Comparison of ENCODE assay signal across 8 cellular contexts in the genomic region with DNA sequence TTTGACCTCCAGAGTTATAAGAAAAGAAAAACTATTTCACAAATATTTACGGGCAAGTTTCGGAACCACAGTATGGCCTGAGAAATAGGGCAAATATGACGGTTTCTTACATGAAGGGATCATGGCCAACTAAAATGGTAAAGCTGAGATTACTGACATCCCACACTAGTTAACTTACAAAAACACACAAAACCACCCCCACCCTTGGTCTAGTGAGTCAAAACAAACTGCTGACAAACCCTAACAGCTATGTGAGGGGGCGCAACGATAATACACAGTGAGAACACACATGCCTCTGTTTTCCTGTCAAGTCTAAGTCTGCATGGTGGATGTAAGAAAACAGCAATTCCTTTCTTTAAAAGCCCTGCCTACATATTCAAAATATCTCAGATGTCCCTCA. TPM values are rescaled to one million over a fixed set of nuclear protein-coding genes. Genes with fewer than 3 reads are reported as not detected.
DNase-seq lines count a peak whose midpoint lies in the region; ATAC-seq and TF ChIP-seq lines count a peak whose summit lies in the region.

No MANE protein-coding gene starts in this region.

- H3K36me3 Mint-ChIP-seq in activated naive CD8-positive, alpha-beta T cell treated with anti-CD3 and anti-CD28 coated beads, Interleukin-2, amount 50 U/mL, for 24 hours (ENCODE audit: low read depth), result peaks cover 73% of the 10 kb centered on the region
- peaks cover 28% of the 10 kb centered on the region for H3K36me3 Mint-ChIP-seq in natural killer cell

- H3K4me3 Mint-ChIP-seq in activated naive CD8-positive, alpha-beta T cell treated with anti-CD3 and anti-CD28 coated beads, Interleukin-2, amount 50 U/mL, for 24 hours, result peak overlapping the region; percentile 50
- H3K4me3 Mint-ChIP-seq in natural killer cell, result peak overlapping the region; percentile 11

- H3K9me3 Mint-ChIP-seq in activated naive CD8-positive, alpha-beta T cell treated with anti-CD3 and anti-CD28 coated beads, Interleukin-2, amount 50 U/mL, for 24 hours, result peaks cover 1% of the 10 kb centered on the region
- no peaks in the 10 kb centered on the region for H3K9me3 Mint-ChIP-seq in natural killer cell

- no peak for TF ChIP-seq CTCF in natural killer cell (IDR thresholded peaks at IDR 0.05)

- no peaks in the 10 kb centered on the region for H3K27me3 Mint-ChIP-seq in activated naive CD8-positive, alpha-beta T cell treated with anti-CD3 and anti-CD28 coated beads, Interleukin-2, amount 50 U/mL, for 24 hours
- no peaks in the 10 kb centered on the region for H3K27me3 Mint-ChIP-seq in natural killer cell (ENCODE audit: low read depth in 2 of 2)

- peak overlapping the region; percentile 78 for H3K27ac Mint-ChIP-seq in activated naive CD8-positive, alpha-beta T cell treated with anti-CD3 and anti-CD28 coated beads, Interleukin-2, amount 50 U/mL, for 24 hours
- peak overlapping the region; percentile 53 to 76 for H3K27ac Mint-ChIP-seq in natural killer cell

- intact Hi-C loops in natural killer cell (cut with micrococcal nuclease), result no loop called here

- peaks cover 83% of the 10 kb centered on the region for H3K4me1 Mint-ChIP-seq in activated naive CD8-positive, alpha-beta T cell treated with anti-CD3 and anti-CD28 coated beads, Interleukin-2, amount 50 U/mL, for 24 hours
- H3K4me1 Mint-ChIP-seq in natural killer cell, result peaks cover 71 to 79% of the 10 kb centered on the region in 2 donors

- DNase-seq in DMS 273 (lab: John Stamatoyannopoulos, UW; ENCODE audit: unreplicated experiment) (peak; percentile 48), DMS 273 treated with DMSO at 0.1 percent for 48 hours (lab: John Stamatoyannopoulos, UW) (no peak), natural killer cell (no peak), OCI-M1 (lab: John Stamatoyannopoulos, UW) (no peak), NCI-H187 (lab: John Stamatoyannopoulos, UW) (no peak)
- DNase-seq in activated naive CD8-positive, alpha-beta T cell treated with anti-CD3 and anti-CD28 coated beads, Interleukin-2, amount 50 U/mL, for 24 hours, result no peak

- ATAC-seq in HG02885 (IDR thresholded peaks at IDR 0.05; ENCODE audit: poor library complexity, unreplicated experiment) (peak; percentile 64), natural killer cell (peak; percentile 45 to 77 (median 54)), HG03139 (IDR thresholded peaks at IDR 0.05; ENCODE audit: unreplicated experiment) (no peak)
- peak; percentile 50 for ATAC-seq in activated naive CD8-positive, alpha-beta T cell treated with anti-CD3 and anti-CD28 coated beads, Interleukin-2, amount 50 U/mL, for 24 hours

RNA-seq across cellular contexts. Expression of a gene that starts 32.3 kb away (rescaled TPM):
- total RNA-seq in natural killer cell, result 100 to 1,000 TPM; 180 to 287 (median 230) TPM
